Comparison of ENCODE assay signal across 8 cellular contexts in the genomic region with DNA sequence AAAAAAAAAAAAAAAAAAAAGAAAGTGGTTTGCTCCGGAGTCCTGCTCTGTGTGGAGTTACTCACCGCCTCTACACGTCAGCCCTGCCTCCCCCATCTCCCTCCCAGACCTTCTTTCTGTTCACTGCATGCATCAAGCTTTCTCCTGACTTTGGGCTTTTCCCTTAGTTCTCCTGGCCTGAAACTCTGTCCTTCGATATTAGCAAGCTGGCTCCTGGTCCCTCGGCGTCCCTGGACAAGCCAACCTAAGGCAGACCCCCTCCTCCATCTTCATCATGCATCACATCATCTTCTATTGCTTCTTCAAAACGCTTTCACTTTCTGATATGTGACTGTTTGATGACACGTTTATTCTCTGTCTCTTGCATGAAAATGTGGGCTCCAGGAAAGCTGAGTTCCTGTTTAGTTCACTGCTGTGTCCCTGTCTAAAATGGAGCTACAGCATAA.
DNase-seq lines count a peak whose midpoint lies in the region; ATAC-seq lines count a peak whose summit lies in the region.

No MANE protein-coding gene starts in this region.

- H3K27me3 Mint-ChIP-seq in effector memory CD8-positive, alpha-beta T cell = no peaks in the 10 kb centered on the region

- DNase-seq in EL = peak; percentile 20
- peak; percentile 63 for DNase-seq in NOMO-1 treated with DMSO at 0.1 percent for 48 hours (lab: John Stamatoyannopoulos, UW; ENCODE audit: unreplicated experiment)
- DNase-seq in effector memory CD8-positive, alpha-beta T cell = peak; percentile 27 to 72 (median 38)
- no peak for DNase-seq in SHP77 (lab: John Stamatoyannopoulos, UW)
- DNase-seq in SKM-1 (lab: John Stamatoyannopoulos, UW; ENCODE audit: unreplicated experiment) = no peak
- no peak for DNase-seq in NCI-H510A (lab: John Stamatoyannopoulos, UW)
- no peak for DNase-seq in retina

- peak overlapping the region; percentile 77 to 84 for H3K4me3 Mint-ChIP-seq in effector memory CD8-positive, alpha-beta T cell

- peak overlapping the region; percentile 95 to 97 for H3K27ac Mint-ChIP-seq in effector memory CD8-positive, alpha-beta T cell

- H3K4me1 Mint-ChIP-seq in effector memory CD8-positive, alpha-beta T cell (ENCODE audit: low read depth in 2 of 2) = peaks cover 21% of the 10 kb centered on the region in 2 donors

- H3K36me3 Mint-ChIP-seq in effector memory CD8-positive, alpha-beta T cell (ENCODE audit: insufficient read depth) = peaks cover 16% of the 10 kb centered on the region

- H3K9me3 Mint-ChIP-seq in effector memory CD8-positive, alpha-beta T cell = no peaks in the 10 kb centered on the region

- ATAC-seq in GM21717 (IDR thresholded peaks at IDR 0.05; ENCODE audit: unreplicated experiment) = peak; percentile 83
- ATAC-seq in effector memory CD8-positive, alpha-beta T cell (replicated peaks) = peak; percentile 89

Comparison
In these comparisons a context has a peak if more than half of its experiments do, and no peak if none do; other contexts are left out.
1. DNase-seq: peak in EL (single experiment), NOMO-1 treated with DMSO at 0.1 percent for 48 hours (single experiment) and effector memory CD8-positive, alpha-beta T cell (3 of 3); none in SHP77 (0 of 2), SKM-1 (single experiment), NCI-H510A (single experiment) and retina (single experiment).